Comparison of ENCODE assay signal across 8 cellular contexts in the genomic region with DNA sequence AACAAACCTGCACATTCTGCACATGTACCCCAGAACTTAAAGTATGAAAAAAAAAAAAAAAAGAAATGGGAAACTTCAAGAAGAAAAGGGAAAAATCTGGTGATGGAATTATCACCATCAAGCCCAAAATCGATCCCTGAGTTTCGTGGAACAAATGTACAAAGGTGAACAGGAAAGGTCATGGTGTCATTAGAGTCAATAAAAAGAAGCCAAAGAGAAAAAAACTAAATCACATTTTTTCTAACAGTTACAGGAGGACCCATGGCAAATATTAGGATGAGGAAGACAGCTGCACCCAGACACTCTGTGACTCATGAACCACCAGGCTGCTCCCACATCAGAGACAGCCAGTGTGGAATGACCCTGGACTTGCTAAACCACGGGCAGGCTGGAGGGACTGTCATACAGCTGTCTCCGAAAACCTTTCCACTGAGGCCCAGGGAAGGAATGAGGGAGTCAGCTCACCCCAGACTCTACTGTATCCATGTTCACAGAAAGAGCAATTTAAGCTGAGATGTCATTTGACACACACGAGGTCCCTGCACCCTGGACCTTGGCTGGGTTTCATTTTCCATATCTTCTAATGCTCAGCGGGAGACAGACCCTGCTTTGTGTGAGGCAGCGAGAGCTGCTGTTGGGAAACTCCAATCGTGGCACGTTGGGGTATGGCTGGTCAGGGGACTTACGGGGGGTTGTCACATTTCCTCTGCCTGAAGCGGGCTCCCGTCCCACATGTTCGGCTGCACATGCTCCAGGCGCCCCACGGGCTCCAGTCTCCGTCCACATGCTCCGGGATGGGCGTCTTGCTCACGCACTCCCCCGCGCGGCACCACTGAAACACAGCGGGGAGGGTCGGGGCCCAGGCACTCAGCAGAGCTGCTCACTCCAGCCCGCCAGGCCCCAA.
DNase-seq lines count a peak whose midpoint lies in the region; ATAC-seq and TF ChIP-seq lines count a peak whose summit lies in the region.

No MANE protein-coding gene starts in this region.

- H3K27me3 Mint-ChIP-seq in MCF 10A (ENCODE audit: insufficient read depth, unreplicated experiment): no peaks in the 10 kb centered on the region

- DNase-seq in mammary epithelial cell (peak; percentile 23), MCF 10A (ENCODE audit: unreplicated experiment) (no peak), astrocyte of the spinal cord (ENCODE audit: low read depth, low spot score) (peak; percentile 25), lung microvascular endothelial cell (ENCODE audit: low read depth in 2 of 2) (peak; percentile 33 to 53), upper lobe of right lung (no peak), DMS 273 (lab: John Stamatoyannopoulos, UW; ENCODE audit: unreplicated experiment) (no peak)

- H3K27ac Mint-ChIP-seq in MCF 10A (ENCODE audit: low read depth, unreplicated experiment): no peak overlapping the region

- ATAC-seq in upper lobe of right lung (peak; percentile 86), GM21619 (IDR thresholded peaks at IDR 0.05; ENCODE audit: unreplicated experiment) (no peak), HG03378 (IDR thresholded peaks at IDR 0.05; ENCODE audit: unreplicated experiment) (no peak)

- H3K27me3 ChIP-seq in mammary epithelial cell (ENCODE audit: insufficient read depth, low read length): peaks cover 3% of the 10 kb centered on the region
- no peaks in the 10 kb centered on the region for H3K27me3 ChIP-seq in upper lobe of right lung

- intact Hi-C loops in mammary epithelial cell (cut with micrococcal nuclease) (no loop called here), MCF 10A (cut with micrococcal nuclease) (no loop called here), upper lobe of right lung (cut with DNase I) (no loop called here)

- H4K20me1 ChIP-seq in mammary epithelial cell (ENCODE audit: insufficient read depth, low read length): peaks cover 2% of the 10 kb centered on the region

- in situ Hi-C loops in mammary epithelial cell (cut with MboI; ENCODE audit: low sequenced_read_pairs in 2 of 2): no loop called here
- in situ Hi-C loops in astrocyte of the spinal cord (cut with HindIII; ENCODE audit: low sequenced_read_pairs): no loop called here

- TF ChIP-seq CTCF in mammary epithelial cell (conservative IDR thresholded peaks at IDR 0.05 in 1 of 2, IDR thresholded peaks at IDR 0.05 in 1 of 2; ENCODE audit: extremely low read depth in 1 of 2, insufficient read depth in 1 of 2, low read depth in 1 of 2, low read length in 2 of 2): no peak
- no peak for TF ChIP-seq CTCF in MCF 10A (IDR thresholded peaks at IDR 0.05; ENCODE audit: unreplicated experiment)
- peak; percentile 47 for TF ChIP-seq CTCF in astrocyte of the spinal cord (IDR thresholded peaks at IDR 0.05; ENCODE audit: low read depth, low read length)
- peak; percentile 47 for TF ChIP-seq CTCF in upper lobe of right lung (IDR thresholded peaks at IDR 0.05)

- H3K9me3 ChIP-seq in mammary epithelial cell (replicated peaks; ENCODE audit: insufficient read depth, low read length) (no peaks in the 10 kb centered on the region), upper lobe of right lung (no peaks in the 10 kb centered on the region)

- no TSS peak for BruUV-seq in mammary epithelial cell (replicated peaks; lab: Mats Ljungman, UMichigan)
- BruUV-seq in MCF 10A (replicated peaks; lab: Mats Ljungman, UMichigan): no TSS peak

- H3K4me2 ChIP-seq in mammary epithelial cell (ENCODE audit: insufficient read depth, low read depth, low read length): no peak overlapping the region

- CTCF ChIA-PET in mammary epithelial cell (lab: Charles Lee; ENCODE audit: low non-redundant PET) (no interaction called here), MCF 10A (lab: Yijun Ruan, JAX) (interaction anchor here (0.6 kb wide), 1 partner anchor 877 kb away, joined by 4 read pairs; no protein-coding TSS in a partner anchor)

- no peaks in the 10 kb centered on the region for H3K79me2 ChIP-seq in mammary epithelial cell (ENCODE audit: insufficient read depth, low read length)

- H3K4me1 ChIP-seq in mammary epithelial cell (ENCODE audit: insufficient read depth, low read length): no peaks in the 10 kb centered on the region
- H3K4me1 ChIP-seq in upper lobe of right lung: no peaks in the 10 kb centered on the region

- 89% methylated on average over 25 of the region's 25 CpGs for WGBS in mammary epithelial cell (ENCODE audit: low coverage, missing lambda C conversion rate)

- H3K9ac ChIP-seq in mammary epithelial cell (ENCODE audit: insufficient read depth, low read length): no peak overlapping the region

- no peak overlapping the region for H3K4me3 ChIP-seq in mammary epithelial cell (replicated peaks in 1 of 3; ENCODE audit: insufficient read depth in 1 of 3, low read depth in 2 of 3, low read length in 3 of 3)
- H3K4me3 ChIP-seq in astrocyte of the spinal cord (ENCODE audit: low read depth, low read length): no peak overlapping the region
- H3K4me3 ChIP-seq in upper lobe of right lung: peak overlapping the region; percentile 23

- H3K4me1 Mint-ChIP-seq in MCF 10A (ENCODE audit: insufficient read depth, unreplicated experiment): peaks cover 6% of the 10 kb centered on the region

- H2AFZ ChIP-seq in mammary epithelial cell (ENCODE audit: low read depth, low read length): no peak overlapping the region

- no peaks in the 10 kb centered on the region for H3K36me3 ChIP-seq in mammary epithelial cell (ENCODE audit: insufficient read depth, low read length)
- no peaks in the 10 kb centered on the region for H3K36me3 ChIP-seq in upper lobe of right lung

- dilution Hi-C loops in mammary epithelial cell (cut with HindIII; ENCODE audit: low sequenced_read_pairs): no loop called here

- no peaks in the 10 kb centered on the region for H3K9me3 Mint-ChIP-seq in MCF 10A (ENCODE audit: unreplicated experiment)

- H3K4me3 Mint-ChIP-seq in MCF 10A (ENCODE audit: unreplicated experiment): no peak overlapping the region

- no peak overlapping the region for H3K27ac ChIP-seq in mammary epithelial cell (ENCODE audit: insufficient read depth, low read depth, low read length)
- H3K27ac ChIP-seq in upper lobe of right lung: no peak overlapping the region

- POLR2A ChIA-PET in MCF 10A (lab: Yijun Ruan, JAX): no interaction called here

- H3K36me3 Mint-ChIP-seq in MCF 10A (ENCODE audit: insufficient read depth, unreplicated experiment): no peaks in the 10 kb centered on the region

Comparison
In these comparisons a context has a peak if more than half of its experiments do, and no peak if none do; other contexts are left out.
1. DNase-seq: peak in mammary epithelial cell (single experiment), astrocyte of the spinal cord (single experiment) and lung microvascular endothelial cell (2 of 2); none in MCF 10A (single experiment), upper lobe of right lung (single experiment) and DMS 273 (single experiment).
2. CTCF ChIP-seq: peak in astrocyte of the spinal cord (single experiment) and upper lobe of right lung (single experiment); none in mammary epithelial cell (0 of 2) and MCF 10A (single experiment).